8 cellular contexts compared by ENCODE assay signal in the genomic region with DNA sequence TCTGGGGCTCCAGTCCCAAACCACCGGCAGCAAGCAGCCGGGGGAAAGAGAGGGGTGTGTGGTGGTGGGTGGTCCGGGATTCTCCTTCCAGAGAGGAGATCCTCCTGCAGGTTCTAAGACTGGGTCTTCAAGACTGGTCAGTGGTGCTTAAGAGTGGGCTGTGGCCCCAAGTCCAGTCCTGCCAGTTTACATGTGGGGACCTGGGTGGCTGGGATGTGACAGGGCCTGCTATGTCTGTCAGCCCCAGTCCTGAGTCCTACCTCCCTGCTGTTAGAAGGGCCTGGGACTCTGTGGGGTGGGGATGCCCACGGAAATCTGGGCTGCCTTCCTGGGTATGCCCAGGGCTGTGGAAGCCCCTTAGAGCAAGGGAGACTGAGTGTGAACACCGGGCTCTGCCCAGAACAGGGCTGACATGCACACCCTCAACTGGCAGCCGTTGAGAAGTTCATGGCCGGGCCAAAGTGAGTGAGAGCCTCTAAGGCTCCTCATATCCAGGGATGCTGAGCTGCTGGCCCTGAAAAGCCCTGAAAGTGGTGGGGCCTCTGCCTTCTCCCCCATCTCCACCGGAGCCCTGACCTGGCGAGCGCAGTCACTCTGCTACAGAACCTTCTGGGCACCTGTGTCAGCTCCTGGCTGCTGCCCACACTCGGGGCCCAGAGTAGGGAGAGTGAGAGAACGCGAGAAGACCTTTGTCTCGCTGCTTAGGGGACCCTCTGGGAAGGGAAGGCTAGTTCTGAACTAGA. TPM values are rescaled to one million over a fixed set of nuclear protein-coding genes. Genes with fewer than 3 reads are reported as not detected.
DNase-seq lines count a peak whose midpoint lies in the region; ATAC-seq, FAIRE-seq and TF ChIP-seq lines count a peak whose summit lies in the region.

No MANE protein-coding gene starts in this region.

- H3K4me1 ChIP-seq in astrocyte (ENCODE audit: insufficient read depth, low read length) (peaks cover 18% of the 10 kb centered on the region), kidney (ENCODE audit: control insufficient read depth in 1 of 2, insufficient read depth in 1 of 2, low read depth in 1 of 2, low read length in 2 of 2) (peaks cover 11 to 35% of the 10 kb centered on the region in 2 donors), testis (peaks cover 20% of the 10 kb centered on the region)

- TF ChIP-seq CTCF in astrocyte (IDR thresholded peaks at IDR 0.05; ENCODE audit: insufficient read depth, low read depth, low read length) (no peak), kidney (IDR thresholded peaks at IDR 0.05; ENCODE audit: borderline replicate concordance, extremely low read depth, insufficient read depth) (no peak), testis (IDR thresholded peaks at IDR 0.05) (no peak)

- H3K9me3 Mint-ChIP-seq in activated CD4-positive, alpha-beta T cell treated with anti-CD3 and anti-CD28 coated beads, Interleukin-2, amount 10 ng/mL, durations not matched to agents 7 days and 5 days: peaks cover 7% of the 10 kb centered on the region
- H3K9me3 Mint-ChIP-seq in astrocyte (ENCODE audit: unreplicated experiment): peaks cover 6% of the 10 kb centered on the region

- no peak overlapping the region for H2AFZ ChIP-seq in astrocyte (ENCODE audit: low read depth, low read length)

- WGBS in testis, 2 donors: 35 to 39% methylated on average over 13 to 14 of the region's 14 CpGs

- H3K27me3 Mint-ChIP-seq in activated CD4-positive, alpha-beta T cell treated with anti-CD3 and anti-CD28 coated beads, Interleukin-2, amount 10 ng/mL, durations not matched to agents 7 days and 5 days: no peaks in the 10 kb centered on the region
- H3K27me3 Mint-ChIP-seq in astrocyte (ENCODE audit: low read depth, unreplicated experiment): no peaks in the 10 kb centered on the region

- no peaks in the 10 kb centered on the region for H3K9me3 ChIP-seq in astrocyte (ENCODE audit: insufficient read depth, low read depth, low read length)
- H3K9me3 ChIP-seq in kidney (ENCODE audit: control insufficient read depth in 1 of 2, low read length in 2 of 2): no peaks in the 10 kb centered on the region
- no peaks in the 10 kb centered on the region for H3K9me3 ChIP-seq in testis

- H3K4me3 ChIP-seq in astrocyte (ENCODE audit: insufficient read depth, low read depth, low read length) (peak overlapping the region; percentile 70), kidney (ENCODE audit: low read length in 2 of 2) (peak overlapping the region; percentile 78 to 84), testis (peak overlapping the region in 1 of 2 donors; percentile 62)

- no peak for ATAC-seq in GM18517 (IDR thresholded peaks at IDR 0.05; ENCODE audit: unreplicated experiment)

- CTCF ChIA-PET in activated CD4-positive, alpha-beta T cell treated with anti-CD3 and anti-CD28 coated beads, Interleukin-2, amount 10 ng/mL, durations not matched to agents 7 days and 5 days (lab: Charles Lee): no interaction called here

- H3K36me3 ChIP-seq in astrocyte (ENCODE audit: insufficient read depth, low read length) (no peaks in the 10 kb centered on the region), kidney (ENCODE audit: control insufficient read depth in 1 of 2, insufficient read depth in 2 of 2, low read length in 2 of 2) (no peaks in the 10 kb centered on the region), testis (ENCODE audit: low read depth, missing control alignments) (no peaks in the 10 kb centered on the region)

- POLR2A ChIA-PET in activated CD4-positive, alpha-beta T cell treated with anti-CD3 and anti-CD28 coated beads, Interleukin-2, amount 10 ng/mL, durations not matched to agents 7 days and 5 days (lab: Charles Lee): no interaction called here

- H3K4me1 Mint-ChIP-seq in activated CD4-positive, alpha-beta T cell treated with anti-CD3 and anti-CD28 coated beads, Interleukin-2, amount 10 ng/mL, durations not matched to agents 7 days and 5 days: peaks cover 37% of the 10 kb centered on the region
- peaks cover 10% of the 10 kb centered on the region for H3K4me1 Mint-ChIP-seq in astrocyte (ENCODE audit: low read depth, unreplicated experiment)

- peak overlapping the region; percentile 66 for H3K9ac ChIP-seq in astrocyte (ENCODE audit: low read length)
- H3K9ac ChIP-seq in kidney (ENCODE audit: low read length in 2 of 2): peak overlapping the region; percentile 75 to 83

- no peak overlapping the region for H3K27ac ChIP-seq in astrocyte (ENCODE audit: low read depth, low read length)
- H3K27ac ChIP-seq in kidney (ENCODE audit: low read depth in 2 of 2, low read length in 2 of 2): peak overlapping the region; percentile 23 to 72
- peak overlapping the region; percentile 77 to 86 for H3K27ac ChIP-seq in testis

- intact Hi-C loops in kidney (cut with DNase I) (no loop called here), testis (cut with DNase I; ENCODE audit: low total_unique reads) (no loop called here)

- peak overlapping the region; percentile 80 for H3K4me3 Mint-ChIP-seq in activated CD4-positive, alpha-beta T cell treated with anti-CD3 and anti-CD28 coated beads, Interleukin-2, amount 10 ng/mL, durations not matched to agents 7 days and 5 days
- H3K4me3 Mint-ChIP-seq in astrocyte (ENCODE audit: unreplicated experiment): peak overlapping the region; percentile 86

- peaks cover 7% of the 10 kb centered on the region for H3K36me3 Mint-ChIP-seq in activated CD4-positive, alpha-beta T cell treated with anti-CD3 and anti-CD28 coated beads, Interleukin-2, amount 10 ng/mL, durations not matched to agents 7 days and 5 days (ENCODE audit: low read depth)
- peaks cover 3% of the 10 kb centered on the region for H3K36me3 Mint-ChIP-seq in astrocyte (ENCODE audit: low read depth, unreplicated experiment)

- H3K79me2 ChIP-seq in astrocyte (ENCODE audit: insufficient read depth, low read length): peaks cover 77% of the 10 kb centered on the region

- no peak for DNase-seq in activated CD4-positive, alpha-beta T cell treated with anti-CD3 and anti-CD28 coated beads, Interleukin-2, amount 10 ng/mL, durations not matched to agents 7 days and 5 days
- DNase-seq in activated CD4-positive, alpha-beta T cell treated with anti-CD3 and anti-CD28 coated beads for 48 hours: no peak
- DNase-seq in astrocyte (ENCODE audit: low read depth) (no peak), kidney (no peak), testis (peak; percentile 41), NCI-H2171 treated with DMSO at 0.1 percent for 48 hours (lab: John Stamatoyannopoulos, UW) (no peak), NCI-H2107 (lab: John Stamatoyannopoulos, UW) (no peak)

- H3K27ac Mint-ChIP-seq in activated CD4-positive, alpha-beta T cell treated with anti-CD3 and anti-CD28 coated beads, Interleukin-2, amount 10 ng/mL, durations not matched to agents 7 days and 5 days: peak overlapping the region; percentile 89
- H3K27ac Mint-ChIP-seq in astrocyte (ENCODE audit: unreplicated experiment): peak overlapping the region; percentile 75

- no peaks in the 10 kb centered on the region for H3K27me3 ChIP-seq in astrocyte (ENCODE audit: insufficient read depth, low read length)
- no peaks in the 10 kb centered on the region for H3K27me3 ChIP-seq in testis

- FAIRE-seq in astrocyte (lab: Jason Lieb, UNC): no peak
- FAIRE-seq in kidney (lab: Jason Lieb, UNC): no peak

- H3K4me2 ChIP-seq in astrocyte (ENCODE audit: low read length): peak overlapping the region; percentile 88

- TF ChIP-seq POLR2A in testis (IDR thresholded peaks at IDR 0.05): no peak

- H4K20me1 ChIP-seq in astrocyte (ENCODE audit: insufficient read depth, low read length): peaks cover 56% of the 10 kb centered on the region

RNA-seq across cellular contexts. Expression of gene PHF2, which starts 1.7 kb away (rescaled TPM):
- total RNA-seq in activated CD4-positive, alpha-beta T cell treated with anti-CD3 and anti-CD28 coated beads, Interleukin-2, amount 10 ng/mL, durations not matched to agents 7 days and 5 days: 10 to 100 TPM; 29.3 to 29.4 TPM
- total RNA-seq in astrocyte (12.1 and 12.3 TPM in 2 replicates), kidney (30.7 TPM), testis (10 to 100 TPM; 19.6 to 20.6 TPM)
- polyA plus RNA-seq in kidney (ENCODE audit: insufficient read depth, low read depth, low replicate concordance) (10.2 TPM), testis (ENCODE audit: insufficient read depth, low read depth, low replicate concordance) (22.1 TPM)
